Comparison of ENCODE assay signal across 10 cellular contexts in genomic region chr19:13890136-13890535, GRCh38. TPM values are rescaled to one million over a fixed set of nuclear protein-coding genes. Genes with fewer than 3 reads are reported as not detected.
"Had no signal": no experiment of that assay in that cellular context is flagged by ENCODE, and none has a peak within 500 bp of the region (broad histone marks: within the 10 kb centered on the region; RNA-seq: fewer than 3 reads in every experiment).

No MANE protein-coding gene starts in this region.

- H3K9ac ChIP-seq: GM23248 had no signal

- FAIRE-seq: H54, HepG2 had no signal

- DNase-seq: GM23248, GOT3, H9, HCEC 1CT, KG1 had no signal

- H3K4me3 ChIP-seq: GM23248 had no signal

- H2AFZ ChIP-seq: GM23248 had no signal

- ATAC-seq: HepG2 had no signal

- H3K27ac ChIP-seq: GM23248, HL-60 had no signal

RNA-seq across cellular contexts. Expression of gene NANOS3, which starts 13.2 kb away (rescaled TPM):
- total RNA-seq: GM23248, H9, HepG2, HT1080 had no signal
- polyA plus RNA-seq: IgD-negative memory B cell had no signal

RNA-seq across cellular contexts. Expression of gene BRME1, which starts 15.8 kb away (rescaled TPM):
- polyA plus RNA-seq: IgD-negative memory B cell had no signal

RNA-seq across cellular contexts. Expression of gene PODNL1, which starts 48.1 kb away (rescaled TPM):
- total RNA-seq: HepG2 had no signal
- polyA plus RNA-seq: IgD-negative memory B cell had no signal
